ENCODE assay signal across 16 cellular contexts in the genomic region with DNA sequence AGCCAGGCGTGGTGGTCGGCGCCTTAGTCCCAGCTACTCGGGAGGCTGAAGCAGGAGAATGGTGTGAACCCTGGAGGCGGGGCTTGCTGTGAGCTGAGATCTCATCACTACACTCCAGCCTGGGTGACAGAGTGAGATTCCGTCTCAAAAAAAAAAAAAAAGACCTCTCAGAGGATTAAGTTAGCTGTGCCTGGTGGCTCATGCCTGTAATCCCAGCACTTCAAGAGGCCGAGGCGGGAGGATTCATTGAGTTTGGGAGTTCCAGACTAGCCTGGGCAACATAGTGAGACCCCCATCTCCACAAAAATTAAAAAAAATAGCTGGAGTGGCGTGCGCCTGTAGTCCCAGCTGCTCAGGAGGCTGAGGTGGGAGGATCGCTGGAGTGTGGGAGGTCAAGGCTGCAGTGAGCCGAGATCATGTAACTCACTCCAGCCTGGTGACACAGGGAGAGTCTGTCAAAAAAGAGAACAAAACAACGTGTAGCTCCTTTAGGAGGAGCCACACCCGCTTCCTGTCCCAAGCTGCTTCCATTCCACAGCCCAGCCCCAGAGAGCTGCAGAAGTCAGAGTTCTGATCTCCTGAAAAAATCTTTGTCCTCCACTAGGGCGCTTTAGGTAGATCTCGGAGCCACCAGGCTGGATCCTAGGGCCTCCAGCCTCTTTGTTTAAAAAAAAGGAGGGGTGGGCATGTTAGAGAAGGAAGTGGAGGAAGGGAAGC. TPM values are rescaled to one million over a fixed set of nuclear protein-coding genes. Genes with fewer than 3 reads are reported as not detected.
DNase-seq lines count a peak whose midpoint lies in the region; ATAC-seq, FAIRE-seq and TF ChIP-seq lines count a peak whose summit lies in the region.
"Had no signal": no experiment of that assay in that cellular context is flagged by ENCODE, and none has a peak within 500 bp of the region (broad histone marks: within the 10 kb centered on the region; RNA-seq: fewer than 3 reads in every experiment).

No MANE protein-coding gene starts in this region.

- no peaks in the 10 kb centered on the region for H3K9me2 ChIP-seq in PC-9 (ENCODE audit: insufficient read depth)

- POLR2A ChIA-PET in PC-9 (lab: Charles Lee; ENCODE audit: unreplicated experiment) = interaction anchor here (0.7 to 1.3 kb wide), 3 partner anchors 11 to 1135 kb away, joined by 3 to 7 read pairs (median 4); no protein-coding TSS in a partner anchor

- H4K20me1 ChIP-seq in PC-9 (ENCODE audit: insufficient read depth) = no peaks in the 10 kb centered on the region

- H3K36me3 ChIP-seq in ACC112 (ENCODE audit: insufficient read depth, low read length) (no peaks in the 10 kb centered on the region), PC-9 (ENCODE audit: low read depth) (no peaks in the 10 kb centered on the region)
- H3K36me3 ChIP-seq: neural progenitor cell had no signal

- H3K27ac ChIP-seq in ACC112 (ENCODE audit: low read depth, low read length) (no peak overlapping the region), PC-9 (peak overlapping the region; percentile 35; the same call in 1 of the 2 replicates)
- H3K27ac ChIP-seq: neural progenitor cell had no signal

- CTCF ChIA-PET in PC-9 (lab: Charles Lee) = interaction anchor here (0.6 to 0.7 kb wide), 2 partner anchors 19 to 717 kb away, joined by 3 read pairs; no protein-coding TSS in a partner anchor

- no peak for FAIRE-seq in H54 (lab: Jason Lieb, UNC)
- FAIRE-seq: bronchial epithelial cell, urothelium cell line had no signal

- ATAC-seq in HG03469 (IDR thresholded peaks at IDR 0.05; ENCODE audit: unreplicated experiment) (no peak), GM18520 (IDR thresholded peaks at IDR 0.05; ENCODE audit: unreplicated experiment) (no peak)
- ATAC-seq: effector memory CD8-positive, alpha-beta T cell had no signal

- TF ChIP-seq CTCF in PC-9 (conservative IDR thresholded peaks at IDR 0.05) = no peak; the same call in 1 of the 2 replicates

- peak overlapping the region; percentile 14 for H2AFZ ChIP-seq in ACC112 (ENCODE audit: low read length, unreplicated experiment)
- H2AFZ ChIP-seq in PC-9 = no peak overlapping the region
- H2AFZ ChIP-seq: neural progenitor cell had no signal

- peaks cover 37% of the 10 kb centered on the region for H3F3A ChIP-seq in PC-9 (ENCODE audit: insufficient read depth, low read depth)

- no TSS peak for BruUV-seq in PC-9 (replicated peaks; lab: Mats Ljungman, UMichigan)

- DNase-seq in H54 (ENCODE audit: insufficient read length, low spot score) (peak; percentile 35), PC-9 (peak; percentile 47 to 54), iPS-NIHi11 (ENCODE audit: low spot score) (peak; percentile 20), NOMO-1 treated with dmso at 0.1 percent for 144 hours (lab: John Stamatoyannopoulos, UW; ENCODE audit: unreplicated experiment) (no peak)
- DNase-seq in effector CD4-positive, alpha-beta T cell = no peak
- DNase-seq: activated CD4-positive, CD25-positive, alpha-beta regulatory T cell; effector memory CD8-positive, alpha-beta T cell; foreskin melanocyte; stimulated activated naive CD4-positive, alpha-beta T cell; SW 1271 had no signal

- H3K79me2 ChIP-seq in ACC112 (ENCODE audit: control insufficient read depth, insufficient read depth, low read length, unreplicated experiment) (no peaks in the 10 kb centered on the region), PC-9 (ENCODE audit: low read depth) (no peaks in the 10 kb centered on the region)

- H3K27me3 ChIP-seq in ACC112 (ENCODE audit: insufficient read depth, low read length) (0 out of 2 replicates have a peak, but pooled peaks cover 3% of the 10 kb centered on the region), PC-9 (ENCODE audit: insufficient read depth, low read depth) (no peaks in the 10 kb centered on the region)
- H3K27me3 ChIP-seq: neural progenitor cell had no signal

- H3K4me3 ChIP-seq in ACC112 (ENCODE audit: low read depth, low read length) (no peak overlapping the region), PC-9 (no peak overlapping the region)
- H3K4me3 ChIP-seq: neural progenitor cell had no signal

- peaks cover 5% of the 10 kb centered on the region for H3K9me3 ChIP-seq in PC-9 (ENCODE audit: insufficient read depth, low read depth)

- peak overlapping the region; percentile 60 for H3K4me2 ChIP-seq in PC-9
- H3K4me2 ChIP-seq: neural progenitor cell had no signal

- H3K4me1 ChIP-seq in ACC112 (ENCODE audit: control insufficient read depth, insufficient read depth, low read length, unreplicated experiment) = no peaks in the 10 kb centered on the region
- H3K4me1 ChIP-seq in PC-9 (replicated peaks; ENCODE audit: insufficient read depth) = peaks cover 46% of the 10 kb centered on the region

- TF ChIP-seq POLR2A in H54 (IDR thresholded peaks at IDR 0.05; ENCODE audit: low read depth, low read length) = no peak

- intact Hi-C loops in PC-9 (cut with micrococcal nuclease; ENCODE audit: unreplicated experiment) = no loop called here

RNA-seq across cellular contexts. Expression of a gene that starts 11.5 kb away (rescaled TPM):
- total RNA-seq in PC-9 (2021) = 50.8 and 70.5 TPM in 2 replicates

RNA-seq across cellular contexts. Expression of a gene that starts 46.1 kb away (rescaled TPM):
- total RNA-seq in PC-9 (2021) = 36.4 and 37.0 TPM in 2 replicates

RNA-seq across cellular contexts. Expression of a gene that starts 54.8 kb away (rescaled TPM):
- total RNA-seq in PC-9 (2021) = 3.3 and 5.4 TPM in 2 replicates

Comparison
In these comparisons a context has a peak if more than half of its experiments do, and no peak if none do; other contexts are left out.
1. DNase-seq: peak in H54 (single experiment), PC-9 (2 of 2) and iPS-NIHi11 (single experiment); none in effector CD4-positive, alpha-beta T cell (single experiment) and NOMO-1 treated with dmso at 0.1 percent for 144 hours (single experiment).